Comparison of ENCODE assay signal across 1 cellular context in the genomic region with DNA sequence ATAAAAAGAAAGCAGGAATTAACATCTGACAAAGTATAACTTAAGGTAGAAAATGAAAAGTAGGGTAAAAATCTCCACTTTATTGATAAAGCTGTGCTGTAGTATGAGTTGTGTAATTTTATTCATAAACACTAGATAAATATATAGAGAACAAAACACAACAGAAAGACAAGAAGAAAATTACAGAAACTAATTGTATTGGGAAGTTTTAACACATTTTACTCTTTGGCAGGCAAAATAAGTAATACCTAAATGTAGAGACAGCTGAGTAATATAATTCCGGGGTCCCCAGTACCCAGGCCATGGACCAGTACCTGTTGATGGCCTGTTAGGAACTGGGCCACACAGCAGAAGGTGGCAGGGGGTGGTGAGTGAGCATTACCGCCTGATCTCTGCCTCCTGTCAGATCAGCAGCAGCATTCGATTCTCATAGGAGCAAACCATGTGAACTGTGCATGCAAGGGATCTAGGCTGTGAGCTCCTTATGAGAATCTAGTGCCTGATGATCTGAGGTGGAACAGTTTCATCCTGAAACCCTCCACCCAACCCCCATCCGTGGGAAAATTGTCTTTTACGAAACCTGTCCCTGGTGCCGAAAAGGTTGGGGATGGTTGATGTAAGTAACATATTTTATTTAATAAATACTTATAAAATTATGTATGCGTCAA.
TF ChIP-seq lines count a peak whose summit lies in the region.

No MANE protein-coding gene starts in this region.

TF ChIP-seq in GM12878, 131 proteins besides CTCF, POLR2A, EP300 and RAD21 (continued from another document and continues in another):
- TF ChIP-seq, protein P1, sequence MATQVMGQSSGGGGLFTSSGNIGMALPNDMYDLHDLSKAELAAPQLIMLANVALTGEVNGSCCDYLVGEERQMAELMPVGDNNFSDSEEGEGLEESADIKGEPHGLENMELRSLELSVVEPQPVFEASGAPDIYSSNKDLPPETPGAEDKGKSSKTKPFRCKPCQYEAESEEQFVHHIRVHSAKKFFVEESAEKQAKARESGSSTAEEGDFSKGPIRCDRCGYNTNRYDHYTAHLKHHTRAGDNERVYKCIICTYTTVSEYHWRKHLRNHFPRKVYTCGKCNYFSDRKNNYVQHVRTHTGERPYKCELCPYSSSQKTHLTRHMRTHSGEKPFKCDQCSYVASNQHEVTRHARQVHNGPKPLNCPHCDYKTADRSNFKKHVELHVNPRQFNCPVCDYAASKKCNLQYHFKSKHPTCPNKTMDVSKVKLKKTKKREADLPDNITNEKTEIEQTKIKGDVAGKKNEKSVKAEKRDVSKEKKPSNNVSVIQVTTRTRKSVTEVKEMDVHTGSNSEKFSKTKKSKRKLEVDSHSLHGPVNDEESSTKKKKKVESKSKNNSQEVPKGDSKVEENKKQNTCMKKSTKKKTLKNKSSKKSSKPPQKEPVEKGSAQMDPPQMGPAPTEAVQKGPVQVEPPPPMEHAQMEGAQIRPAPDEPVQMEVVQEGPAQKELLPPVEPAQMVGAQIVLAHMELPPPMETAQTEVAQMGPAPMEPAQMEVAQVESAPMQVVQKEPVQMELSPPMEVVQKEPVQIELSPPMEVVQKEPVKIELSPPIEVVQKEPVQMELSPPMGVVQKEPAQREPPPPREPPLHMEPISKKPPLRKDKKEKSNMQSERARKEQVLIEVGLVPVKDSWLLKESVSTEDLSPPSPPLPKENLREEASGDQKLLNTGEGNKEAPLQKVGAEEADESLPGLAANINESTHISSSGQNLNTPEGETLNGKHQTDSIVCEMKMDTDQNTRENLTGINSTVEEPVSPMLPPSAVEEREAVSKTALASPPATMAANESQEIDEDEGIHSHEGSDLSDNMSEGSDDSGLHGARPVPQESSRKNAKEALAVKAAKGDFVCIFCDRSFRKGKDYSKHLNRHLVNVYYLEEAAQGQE (IDR thresholded peaks at IDR 0.05; ENCODE audit: low read depth, low read length): no peak
- TF ChIP-seq, protein P2, sequence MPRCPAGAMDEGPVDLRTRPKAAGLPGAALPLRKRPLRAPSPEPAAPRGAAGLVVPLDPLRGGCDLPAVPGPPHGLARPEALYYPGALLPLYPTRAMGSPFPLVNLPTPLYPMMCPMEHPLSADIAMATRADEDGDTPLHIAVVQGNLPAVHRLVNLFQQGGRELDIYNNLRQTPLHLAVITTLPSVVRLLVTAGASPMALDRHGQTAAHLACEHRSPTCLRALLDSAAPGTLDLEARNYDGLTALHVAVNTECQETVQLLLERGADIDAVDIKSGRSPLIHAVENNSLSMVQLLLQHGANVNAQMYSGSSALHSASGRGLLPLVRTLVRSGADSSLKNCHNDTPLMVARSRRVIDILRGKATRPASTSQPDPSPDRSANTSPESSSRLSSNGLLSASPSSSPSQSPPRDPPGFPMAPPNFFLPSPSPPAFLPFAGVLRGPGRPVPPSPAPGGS (IDR thresholded peaks at IDR 0.05; ENCODE audit: borderline replicate concordance, insufficient read depth, low read depth, low read length, poor library complexity, severe bottlenecking): peak; percentile 99
- TF ChIP-seq MYB (IDR thresholded peaks at IDR 0.05; ENCODE audit: borderline replicate concordance, low read depth, low read length) (no peak), TARDBP (IDR thresholded peaks at IDR 0.05; ENCODE audit: borderline replicate concordance) (no peak), STAT1 (conservative IDR thresholded peaks at IDR 0.05) (no peak), FOXM1 (IDR thresholded peaks at IDR 0.05; ENCODE audit: low read depth, low read length) (0 out of 2 replicates have a peak, but pooled peaks have one; percentile 30), IRF5 (IDR thresholded peaks at IDR 0.05; ENCODE audit: borderline replicate concordance) (no peak), SIN3A (IDR thresholded peaks at IDR 0.05; ENCODE audit: low read depth, low read length) (no peak), RB1 (IDR thresholded peaks at IDR 0.05; ENCODE audit: borderline replicate concordance) (no peak), CBX3 (IDR thresholded peaks at IDR 0.05; ENCODE audit: borderline replicate concordance, low read depth) (no peak), ASH2L (IDR thresholded peaks at IDR 0.05; ENCODE audit: borderline replicate concordance, low read depth) (no peak), SRF (IDR thresholded peaks at IDR 0.05; ENCODE audit: low read depth in 2 of 2, low read length in 2 of 2) (no peak), CHD4 (IDR thresholded peaks at IDR 0.05) (no peak), STAT3 (IDR thresholded peaks at IDR 0.05; ENCODE audit: low read depth, low read length) (no peak), BHLHE40 (IDR thresholded peaks at IDR 0.05; ENCODE audit: borderline replicate concordance in 1 of 2, low read depth in 2 of 2, low read length in 1 of 2) (peak in 1 of 2 experiments; percentile 52; a peak in 1 of 4 replicates), RELA (IDR thresholded peaks at IDR 0.05; ENCODE audit: borderline replicate concordance, partially characterized antibody) (peak; percentile 80), SMAD5 (IDR thresholded peaks at IDR 0.05; ENCODE audit: low read depth) (peak; percentile 70), POU2F2 (IDR thresholded peaks at IDR 0.05; ENCODE audit: borderline replicate concordance, low read depth, low read length) (peak; percentile 79; the same call in 2 of the 3 replicates), CHD2 (IDR thresholded peaks at IDR 0.05; ENCODE audit: borderline replicate concordance, low read depth, low read length) (peak; percentile 74; the same call in 1 of the 2 replicates), MYC (IDR thresholded peaks at IDR 0.05; ENCODE audit: insufficient read depth, insufficient read length, insufficient replicate concordance, low read length, severe bottlenecking) (no peak), SUPT20H (IDR thresholded peaks at IDR 0.05; ENCODE audit: borderline replicate concordance, control insufficient read depth, low read depth, low read length) (no peak), SP1 (IDR thresholded peaks at IDR 0.05; ENCODE audit: low read depth, low read length) (no peak), MEF2B (IDR thresholded peaks at IDR 0.05; ENCODE audit: partially characterized antibody, poor library complexity, severe bottlenecking) (peak; percentile 89), NR2C2 (IDR thresholded peaks at IDR 0.05; ENCODE audit: borderline replicate concordance, control insufficient read depth, insufficient read length, low read depth) (no peak), ESRRA (IDR thresholded peaks at IDR 0.05; ENCODE audit: low read length) (no peak), HDAC2 (IDR thresholded peaks at IDR 0.05) (no peak), PML (IDR thresholded peaks at IDR 0.05; ENCODE audit: low read length) (peak; percentile 54; the same call in 1 of the 2 replicates), JUND (IDR thresholded peaks at IDR 0.05; ENCODE audit: low read depth, low read length) (no peak), MAX (IDR thresholded peaks at IDR 0.05; ENCODE audit: low read depth, low read length) (no peak), NFIC (IDR thresholded peaks at IDR 0.05; ENCODE audit: low read depth, low read length) (peak; percentile 91; the same call in 1 of the 2 replicates), CHD1 (IDR thresholded peaks at IDR 0.05; ENCODE audit: low read depth, low read length) (no peak), KLF5 (IDR thresholded peaks at IDR 0.05; ENCODE audit: partially characterized antibody) (no peak), IKZF1 (conservative IDR thresholded peaks at IDR 0.05) (peak; percentile 79), ZNF384 (IDR thresholded peaks at IDR 0.05; ENCODE audit: borderline replicate concordance, low read depth, low read length) (no peak; the same call in 1 of the 2 replicates), ZNF274 (IDR thresholded peaks at IDR 0.05; ENCODE audit: insufficient read depth, insufficient read length) (no peak)
- TF ChIP-seq, protein P3, sequence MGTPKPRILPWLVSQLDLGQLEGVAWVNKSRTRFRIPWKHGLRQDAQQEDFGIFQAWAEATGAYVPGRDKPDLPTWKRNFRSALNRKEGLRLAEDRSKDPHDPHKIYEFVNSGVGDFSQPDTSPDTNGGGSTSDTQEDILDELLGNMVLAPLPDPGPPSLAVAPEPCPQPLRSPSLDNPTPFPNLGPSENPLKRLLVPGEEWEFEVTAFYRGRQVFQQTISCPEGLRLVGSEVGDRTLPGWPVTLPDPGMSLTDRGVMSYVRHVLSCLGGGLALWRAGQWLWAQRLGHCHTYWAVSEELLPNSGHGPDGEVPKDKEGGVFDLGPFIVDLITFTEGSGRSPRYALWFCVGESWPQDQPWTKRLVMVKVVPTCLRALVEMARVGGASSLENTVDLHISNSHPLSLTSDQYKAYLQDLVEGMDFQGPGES (IDR thresholded peaks at IDR 0.05): no peak
- TF ChIP-seq, protein P4, sequence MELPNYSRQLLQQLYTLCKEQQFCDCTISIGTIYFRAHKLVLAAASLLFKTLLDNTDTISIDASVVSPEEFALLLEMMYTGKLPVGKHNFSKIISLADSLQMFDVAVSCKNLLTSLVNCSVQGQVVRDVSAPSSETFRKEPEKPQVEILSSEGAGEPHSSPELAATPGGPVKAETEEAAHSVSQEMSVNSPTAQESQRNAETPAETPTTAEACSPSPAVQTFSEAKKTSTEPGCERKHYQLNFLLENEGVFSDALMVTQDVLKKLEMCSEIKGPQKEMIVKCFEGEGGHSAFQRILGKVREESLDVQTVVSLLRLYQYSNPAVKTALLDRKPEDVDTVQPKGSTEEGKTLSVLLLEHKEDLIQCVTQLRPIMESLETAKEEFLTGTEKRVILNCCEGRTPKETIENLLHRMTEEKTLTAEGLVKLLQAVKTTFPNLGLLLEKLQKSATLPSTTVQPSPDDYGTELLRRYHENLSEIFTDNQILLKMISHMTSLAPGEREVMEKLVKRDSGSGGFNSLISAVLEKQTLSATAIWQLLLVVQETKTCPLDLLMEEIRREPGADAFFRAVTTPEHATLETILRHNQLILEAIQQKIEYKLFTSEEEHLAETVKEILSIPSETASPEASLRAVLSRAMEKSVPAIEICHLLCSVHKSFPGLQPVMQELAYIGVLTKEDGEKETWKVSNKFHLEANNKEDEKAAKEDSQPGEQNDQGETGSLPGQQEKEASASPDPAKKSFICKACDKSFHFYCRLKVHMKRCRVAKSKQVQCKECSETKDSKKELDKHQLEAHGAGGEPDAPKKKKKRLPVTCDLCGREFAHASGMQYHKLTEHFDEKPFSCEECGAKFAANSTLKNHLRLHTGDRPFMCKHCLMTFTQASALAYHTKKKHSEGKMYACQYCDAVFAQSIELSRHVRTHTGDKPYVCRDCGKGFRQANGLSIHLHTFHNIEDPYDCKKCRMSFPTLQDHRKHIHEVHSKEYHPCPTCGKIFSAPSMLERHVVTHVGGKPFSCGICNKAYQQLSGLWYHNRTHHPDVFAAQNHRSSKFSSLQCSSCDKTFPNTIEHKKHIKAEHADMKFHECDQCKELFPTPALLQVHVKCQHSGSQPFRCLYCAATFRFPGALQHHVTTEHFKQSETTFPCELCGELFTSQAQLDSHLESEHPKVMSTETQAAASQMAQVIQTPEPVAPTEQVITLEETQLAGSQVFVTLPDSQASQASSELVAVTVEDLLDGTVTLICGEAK (IDR thresholded peaks at IDR 0.05; ENCODE audit: borderline replicate concordance): no peak
- TF ChIP-seq, protein P5, sequence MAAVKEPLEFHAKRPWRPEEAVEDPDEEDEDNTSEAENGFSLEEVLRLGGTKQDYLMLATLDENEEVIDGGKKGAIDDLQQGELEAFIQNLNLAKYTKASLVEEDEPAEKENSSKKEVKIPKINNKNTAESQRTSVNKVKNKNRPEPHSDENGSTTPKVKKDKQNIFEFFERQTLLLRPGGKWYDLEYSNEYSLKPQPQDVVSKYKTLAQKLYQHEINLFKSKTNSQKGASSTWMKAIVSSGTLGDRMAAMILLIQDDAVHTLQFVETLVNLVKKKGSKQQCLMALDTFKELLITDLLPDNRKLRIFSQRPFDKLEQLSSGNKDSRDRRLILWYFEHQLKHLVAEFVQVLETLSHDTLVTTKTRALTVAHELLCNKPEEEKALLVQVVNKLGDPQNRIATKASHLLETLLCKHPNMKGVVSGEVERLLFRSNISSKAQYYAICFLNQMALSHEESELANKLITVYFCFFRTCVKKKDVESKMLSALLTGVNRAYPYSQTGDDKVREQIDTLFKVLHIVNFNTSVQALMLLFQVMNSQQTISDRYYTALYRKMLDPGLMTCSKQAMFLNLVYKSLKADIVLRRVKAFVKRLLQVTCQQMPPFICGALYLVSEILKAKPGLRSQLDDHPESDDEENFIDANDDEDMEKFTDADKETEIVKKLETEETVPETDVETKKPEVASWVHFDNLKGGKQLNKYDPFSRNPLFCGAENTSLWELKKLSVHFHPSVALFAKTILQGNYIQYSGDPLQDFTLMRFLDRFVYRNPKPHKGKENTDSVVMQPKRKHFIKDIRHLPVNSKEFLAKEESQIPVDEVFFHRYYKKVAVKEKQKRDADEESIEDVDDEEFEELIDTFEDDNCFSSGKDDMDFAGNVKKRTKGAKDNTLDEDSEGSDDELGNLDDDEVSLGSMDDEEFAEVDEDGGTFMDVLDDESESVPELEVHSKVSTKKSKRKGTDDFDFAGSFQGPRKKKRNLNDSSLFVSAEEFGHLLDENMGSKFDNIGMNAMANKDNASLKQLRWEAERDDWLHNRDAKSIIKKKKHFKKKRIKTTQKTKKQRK (IDR thresholded peaks at IDR 0.05; ENCODE audit: low read depth, low read length): no peak
